In the genomic region with DNA sequence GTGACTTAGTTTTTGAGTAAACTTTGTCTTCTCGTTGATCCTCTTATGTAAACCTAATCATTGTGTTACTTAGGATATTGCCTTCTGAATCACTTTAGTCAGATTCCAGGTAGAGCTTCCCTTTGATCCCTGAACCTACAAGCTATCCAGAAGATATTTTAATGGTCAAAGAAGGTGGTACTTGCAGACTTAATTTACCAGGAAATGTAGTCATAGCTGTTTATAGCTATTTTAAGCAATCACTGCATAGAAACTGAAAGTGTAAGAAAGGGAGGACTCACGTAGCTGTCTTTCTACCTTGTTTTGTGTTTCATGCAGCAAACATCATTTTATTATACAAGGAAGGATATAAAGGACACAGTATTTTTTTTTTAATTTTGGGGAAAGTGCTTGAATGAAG, we compare ENCODE assay signal across 8 cellular contexts.
DNase-seq lines count a peak whose midpoint lies in the region; ATAC-seq and TF ChIP-seq lines count a peak whose summit lies in the region.

No MANE protein-coding gene starts in this region.

- peaks cover 7% of the 10 kb centered on the region for H3K36me3 Mint-ChIP-seq in activated naive CD4-positive, alpha-beta T cell treated with anti-CD3 and anti-CD28 coated beads for 36 hours (ENCODE audit: low read depth)
- peaks cover 4% of the 10 kb centered on the region for H3K36me3 Mint-ChIP-seq in type B pancreatic cell
- H3K36me3 Mint-ChIP-seq in neural progenitor cell, result peaks cover 2% of the 10 kb centered on the region

- peak overlapping the region; percentile 82 for H3K27ac Mint-ChIP-seq in activated naive CD4-positive, alpha-beta T cell treated with anti-CD3 and anti-CD28 coated beads for 36 hours
- H3K27ac Mint-ChIP-seq in type B pancreatic cell, result no peak overlapping the region
- no peak overlapping the region for H3K27ac Mint-ChIP-seq in neural progenitor cell

- H3K9me3 Mint-ChIP-seq in activated naive CD4-positive, alpha-beta T cell treated with anti-CD3 and anti-CD28 coated beads for 36 hours, result no peaks in the 10 kb centered on the region
- H3K9me3 Mint-ChIP-seq in type B pancreatic cell (no peaks in the 10 kb centered on the region), neural progenitor cell (no peaks in the 10 kb centered on the region)

- no peak for DNase-seq in activated naive CD4-positive, alpha-beta T cell treated with anti-CD3 and anti-CD28 coated beads for 36 hours
- no peak for DNase-seq in activated naive CD4-positive, alpha-beta T cell (lab: John Stamatoyannopoulos, UW)
- peak; percentile 38 for DNase-seq in astrocyte of the spinal cord (ENCODE audit: low read depth, low spot score)
- no peak for DNase-seq in gastrocnemius medialis
- no peak for DNase-seq in amygdala (lab: John Stamatoyannopoulos, UW)
- no peak for DNase-seq in type B pancreatic cell (ENCODE audit: extremely low spot score, unreplicated experiment)
- DNase-seq in neural progenitor cell (ENCODE audit: low spot score), result no peak

- H3K79me2 ChIP-seq in neural progenitor cell (ENCODE audit: low read depth), result no peaks in the 10 kb centered on the region

- peak; percentile 95 for ATAC-seq in HG03108 (IDR thresholded peaks at IDR 0.05; ENCODE audit: unreplicated experiment)
- peak in 1 of 2 donors; percentile 73 for ATAC-seq in gastrocnemius medialis

- TF ChIP-seq POLR2A in gastrocnemius medialis (IDR thresholded peaks at IDR 0.05), result no peak

- H3K4me2 ChIP-seq in neural progenitor cell, result no peak overlapping the region

- intact Hi-C loops in activated naive CD4-positive, alpha-beta T cell treated with anti-CD3 and anti-CD28 coated beads for 36 hours (cut with micrococcal nuclease), result loop anchor here (1.0 to 10.0 kb wide), 2 partner anchors 121 to 730 kb away; a partner anchor contains a TSS
- intact Hi-C loops in gastrocnemius medialis (cut with DNase I; ENCODE audit: low total_unique reads), result no loop called here

- H3K9ac ChIP-seq in neural progenitor cell, result no peak overlapping the region

- in situ Hi-C loops in astrocyte of the spinal cord (cut with HindIII; ENCODE audit: low sequenced_read_pairs), result no loop called here
- in situ Hi-C loops in gastrocnemius medialis (cut with MboI; ENCODE audit: low sequenced_read_pairs in 4 of 4), result no loop called here

- H3F3A ChIP-seq in neural progenitor cell (ENCODE audit: low read depth), result no peaks in the 10 kb centered on the region

- H3K36me3 ChIP-seq in gastrocnemius medialis, result no peaks in the 10 kb centered on the region
- no peaks in the 10 kb centered on the region for H3K36me3 ChIP-seq in neural progenitor cell

- H3K27ac ChIP-seq in gastrocnemius medialis (peak overlapping the region; percentile 46 to 69 (median 62)), neural progenitor cell (no peak overlapping the region)

- no peaks in the 10 kb centered on the region for H4K20me1 ChIP-seq in neural progenitor cell (ENCODE audit: low read depth)

- TF ChIP-seq CTCF in astrocyte of the spinal cord (IDR thresholded peaks at IDR 0.05; ENCODE audit: low read depth, low read length), result no peak
- no peak for TF ChIP-seq CTCF in gastrocnemius medialis (IDR thresholded peaks at IDR 0.05 in 4 of 5, conservative IDR thresholded peaks at IDR 0.05 in 1 of 5)
- TF ChIP-seq CTCF in type B pancreatic cell (conservative IDR thresholded peaks at IDR 0.05), result no peak
- no peak for TF ChIP-seq CTCF in neural progenitor cell (IDR thresholded peaks at IDR 0.05)

- H3K4me3 ChIP-seq in astrocyte of the spinal cord (ENCODE audit: low read depth, low read length) (no peak overlapping the region), gastrocnemius medialis (peak overlapping the region; percentile 14 to 30 (median 18)), neural progenitor cell (no peak overlapping the region)

- no peak overlapping the region for H2AFZ ChIP-seq in neural progenitor cell (replicated peaks)

- H3K27me3 ChIP-seq in gastrocnemius medialis, result no peaks in the 10 kb centered on the region
- no peaks in the 10 kb centered on the region for H3K27me3 ChIP-seq in neural progenitor cell

- H3K9me3 ChIP-seq in gastrocnemius medialis (no peaks in the 10 kb centered on the region), neural progenitor cell (ENCODE audit: low read depth) (no peaks in the 10 kb centered on the region)

- no peaks in the 10 kb centered on the region for H3K27me3 Mint-ChIP-seq in activated naive CD4-positive, alpha-beta T cell treated with anti-CD3 and anti-CD28 coated beads for 36 hours (ENCODE audit: low read depth)
- H3K27me3 Mint-ChIP-seq in type B pancreatic cell, result no peaks in the 10 kb centered on the region
- no peaks in the 10 kb centered on the region for H3K27me3 Mint-ChIP-seq in neural progenitor cell (ENCODE audit: insufficient read depth, low read depth)

- H3K4me1 ChIP-seq in gastrocnemius medialis (peaks cover 32% of the 10 kb centered on the region in 2 donors), neural progenitor cell (peaks cover 17% of the 10 kb centered on the region)

- H3K4me1 Mint-ChIP-seq in activated naive CD4-positive, alpha-beta T cell treated with anti-CD3 and anti-CD28 coated beads for 36 hours (ENCODE audit: low read depth), result peaks cover 19% of the 10 kb centered on the region
- peaks cover 19% of the 10 kb centered on the region for H3K4me1 Mint-ChIP-seq in type B pancreatic cell (ENCODE audit: unreplicated experiment)
- peaks cover 6% of the 10 kb centered on the region for H3K4me1 Mint-ChIP-seq in neural progenitor cell

- H3K4me3 Mint-ChIP-seq in activated naive CD4-positive, alpha-beta T cell treated with anti-CD3 and anti-CD28 coated beads for 36 hours, result peak overlapping the region; percentile 67
- H3K4me3 Mint-ChIP-seq in type B pancreatic cell (no peak overlapping the region), neural progenitor cell (no peak overlapping the region)

- CTCF ChIA-PET in activated naive CD4-positive, alpha-beta T cell treated with anti-CD3 and anti-CD28 coated beads for 36 hours (lab: Charles Lee), result interaction anchor here (0.6 to 1.3 kb wide), 6 partner anchors 8 to 208 kb away, joined by 3 to 5 read pairs (median 4); no protein-coding TSS in a partner anchor

Comparison
In these comparisons a context has a peak if more than half of its experiments do, and no peak if none do; other contexts are left out.
1. H3K4me3 ChIP-seq: peak in gastrocnemius medialis (4 of 4); none in astrocyte of the spinal cord (single experiment) and neural progenitor cell (single experiment).